In the genomic region with DNA sequence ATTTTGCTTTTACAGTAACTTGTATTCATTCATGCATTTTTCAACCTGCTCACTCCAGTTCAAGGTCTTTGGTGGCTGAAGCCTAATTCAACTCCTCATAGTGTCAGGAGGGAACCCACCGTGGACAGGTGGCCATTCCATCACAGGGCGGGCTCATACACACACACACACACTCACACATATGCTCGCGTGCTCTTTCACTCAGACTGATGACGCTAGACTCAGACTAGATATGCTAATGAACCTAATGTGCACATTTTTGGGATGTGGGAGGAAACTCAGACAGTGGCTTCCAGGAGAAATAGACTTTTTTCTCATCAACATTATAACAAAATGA, we compare ENCODE assay signal across 8 cellular contexts. TPM values are rescaled to one million over a fixed set of nuclear protein-coding genes. Genes with fewer than 3 reads are reported as not detected.
A peak's percentile ranks its signal among the peaks of the same experiment; 100 is the strongest.
DNase-seq lines count a peak whose midpoint lies in the region; ATAC-seq and TF ChIP-seq lines count a peak whose summit lies in the region.

No MANE protein-coding gene starts in this region.

- H3K36me3 ChIP-seq in liver (ENCODE audit: control insufficient read depth in 4 of 4, insufficient read depth in 3 of 4, low read depth in 1 of 4, low read length in 3 of 4): no peaks in the 10 kb centered on the region
- H3K36me3 ChIP-seq in testis (ENCODE audit: low read depth, missing control alignments): no peaks in the 10 kb centered on the region

- H3K4me3 Mint-ChIP-seq in brain: peak overlapping the region; percentile 87 to 97 (median 91)

- ATAC-seq in GM18907 (IDR thresholded peaks at IDR 0.05; ENCODE audit: unreplicated experiment) (peak; percentile 20), GM19452 (IDR thresholded peaks at IDR 0.05; ENCODE audit: unreplicated experiment) (no peak)

- no peak overlapping the region for H3K9ac ChIP-seq in liver (ENCODE audit: low read depth in 1 of 2, low read length in 2 of 2)

- H3K27me3 ChIP-seq in AG04450 (ENCODE audit: control insufficient read depth, insufficient read depth, low read length) (no peaks in the 10 kb centered on the region), liver (ENCODE audit: control insufficient read depth in 4 of 4, insufficient read depth in 4 of 4, low read length in 3 of 4) (no peaks in the 10 kb centered on the region), testis (no peaks in the 10 kb centered on the region)

- no peaks in the 10 kb centered on the region for H3K36me3 Mint-ChIP-seq in brain

- peaks cover 15% of the 10 kb centered on the region for H3K27me3 Mint-ChIP-seq in brain

- CTCF ChIA-PET in AG04450 (lab: Charles Lee): no interaction called here

- DNase-seq in AG04450 (ENCODE audit: low read depth, low spot score) (no peak), NCI-H146 treated with DMSO at 0.1 percent for 48 hours (lab: John Stamatoyannopoulos, UW; ENCODE audit: unreplicated experiment) (peak; percentile 30), testis (peak; percentile 55), RKO (ENCODE audit: low spot score) (no peak)

- H3K27ac Mint-ChIP-seq in brain: peak overlapping the region; percentile 92 to 98 (median 97)

- H3K9me3 ChIP-seq in AG04450 (ENCODE audit: control insufficient read depth, insufficient read depth, low read length): no peaks in the 10 kb centered on the region; the same call in 1 of the 2 replicates
- H3K9me3 ChIP-seq in liver (ENCODE audit: control insufficient read depth in 4 of 4, low read length in 3 of 4): no peaks in the 10 kb centered on the region
- H3K9me3 ChIP-seq in testis: no peaks in the 10 kb centered on the region

- TF ChIP-seq CTCF in AG04450 (IDR thresholded peaks at IDR 0.05; ENCODE audit: low read depth, low read length): no peak
- no peak for TF ChIP-seq CTCF in brain (conservative IDR thresholded peaks at IDR 0.05)
- TF ChIP-seq CTCF in liver (IDR thresholded peaks at IDR 0.05; ENCODE audit: low read depth, low read length, missing input control): no peak
- TF ChIP-seq CTCF in testis (IDR thresholded peaks at IDR 0.05): no peak

- H3K9me3 Mint-ChIP-seq in brain: peaks cover 8 to 28% (median 15%) of the 10 kb centered on the region in 5 experiments

- intact Hi-C loops in testis (cut with DNase I; ENCODE audit: low total_unique reads): no loop called here

- 60% methylated on average over 5 of the region's 5 CpGs for WGBS in liver
- WGBS in testis, 2 donors: 5 to 10% methylated on average over 5 of the region's 5 CpGs

- no peak for TF ChIP-seq RAD21 in liver (IDR thresholded peaks at IDR 0.05)

- POLR2A ChIA-PET in AG04450 (lab: Yijun Ruan, JAX): no interaction called here

- H3K4me1 ChIP-seq in liver (ENCODE audit: control insufficient read depth in 4 of 4, insufficient read depth in 4 of 4, low read length in 3 of 4) (peaks cover 3 to 20% (median 12%) of the 10 kb centered on the region in 4 donors), testis (peaks cover 3% of the 10 kb centered on the region)

- peak overlapping the region; percentile 76 for H3K4me3 ChIP-seq in AG04450 (ENCODE audit: low read depth, low read length)
- peak overlapping the region in 2 of 3 donors; percentile 53 to 59 for H3K4me3 ChIP-seq in liver (ENCODE audit: low read depth in 1 of 3, low read length in 3 of 3)
- H3K4me3 ChIP-seq in testis: peak overlapping the region; percentile 55 to 83

- TF ChIP-seq POLR2A in testis (IDR thresholded peaks at IDR 0.05): no peak

- peaks cover 40% of the 10 kb centered on the region for H3K4me1 Mint-ChIP-seq in brain

- no peak overlapping the region for H3K27ac ChIP-seq in AG04450 (ENCODE audit: low read depth, low read length)
- H3K27ac ChIP-seq in liver (ENCODE audit: low read depth in 1 of 2, low read length in 2 of 2): peak overlapping the region in 1 of 2 donors; percentile 63
- peak overlapping the region; percentile 89 to 92 for H3K27ac ChIP-seq in testis

TF ChIP-seq in liver, 16 proteins besides CTCF, POLR2A, EP300 and RAD21:
- TF ChIP-seq RXRA (IDR thresholded peaks at IDR 0.05): no peak
- TF ChIP-seq TAF1 (conservative IDR thresholded peaks at IDR 0.05): no peak
- TF ChIP-seq, protein P1, sequence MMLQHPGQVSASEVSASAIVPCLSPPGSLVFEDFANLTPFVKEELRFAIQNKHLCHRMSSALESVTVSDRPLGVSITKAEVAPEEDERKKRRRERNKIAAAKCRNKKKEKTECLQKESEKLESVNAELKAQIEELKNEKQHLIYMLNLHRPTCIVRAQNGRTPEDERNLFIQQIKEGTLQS (IDR thresholded peaks at IDR 0.05): no peak
- no peak for TF ChIP-seq NR2F2 (IDR thresholded peaks at IDR 0.05)
- TF ChIP-seq YY1 (IDR thresholded peaks at IDR 0.05): no peak
- TF ChIP-seq, protein P2, sequence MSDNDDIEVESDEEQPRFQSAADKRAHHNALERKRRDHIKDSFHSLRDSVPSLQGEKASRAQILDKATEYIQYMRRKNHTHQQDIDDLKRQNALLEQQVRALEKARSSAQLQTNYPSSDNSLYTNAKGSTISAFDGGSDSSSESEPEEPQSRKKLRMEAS (IDR thresholded peaks at IDR 0.05): no peak
- no peak for TF ChIP-seq EGR1 (IDR thresholded peaks at IDR 0.05; ENCODE audit: low read depth in 2 of 2)

RNA-seq across cellular contexts. Expression of a gene that starts 56.7 kb away (rescaled TPM):
- polyA plus RNA-seq in AG04450 (2011; rRNA removed) (62.0 and 73.8 TPM in 2 replicates), brain (ENCODE audit: insufficient read depth, low read depth, low replicate concordance) (54.7 TPM), liver (10 to 100 TPM; 19.6 to 37.7 TPM), testis (ENCODE audit: insufficient read depth, low read depth, low replicate concordance) (29.8 TPM)
- polyA minus RNA-seq in AG04450 (2011; rRNA and poly(A)+ RNA removed): 89.7 and 93.0 TPM in 2 replicates
- total RNA-seq in liver (10 to 100 TPM; 27.3 to 63.3 TPM), testis (10 to 100 TPM; 61.4 to 81.2 TPM)

Comparison
In these comparisons a context has a peak if more than half of its experiments do, and no peak if none do; other contexts are left out.
1. DNase-seq: peak in NCI-H146 treated with DMSO at 0.1 percent for 48 hours (single experiment) and testis (single experiment); none in AG04450 (single experiment) and RKO (single experiment).
2. Peak in every context shown above with its lines, with median percentiles within 50 percentile points of each other: H3K4me3 ChIP-seq.